ENCODE assay signal across 9 cellular contexts in the genomic region with DNA sequence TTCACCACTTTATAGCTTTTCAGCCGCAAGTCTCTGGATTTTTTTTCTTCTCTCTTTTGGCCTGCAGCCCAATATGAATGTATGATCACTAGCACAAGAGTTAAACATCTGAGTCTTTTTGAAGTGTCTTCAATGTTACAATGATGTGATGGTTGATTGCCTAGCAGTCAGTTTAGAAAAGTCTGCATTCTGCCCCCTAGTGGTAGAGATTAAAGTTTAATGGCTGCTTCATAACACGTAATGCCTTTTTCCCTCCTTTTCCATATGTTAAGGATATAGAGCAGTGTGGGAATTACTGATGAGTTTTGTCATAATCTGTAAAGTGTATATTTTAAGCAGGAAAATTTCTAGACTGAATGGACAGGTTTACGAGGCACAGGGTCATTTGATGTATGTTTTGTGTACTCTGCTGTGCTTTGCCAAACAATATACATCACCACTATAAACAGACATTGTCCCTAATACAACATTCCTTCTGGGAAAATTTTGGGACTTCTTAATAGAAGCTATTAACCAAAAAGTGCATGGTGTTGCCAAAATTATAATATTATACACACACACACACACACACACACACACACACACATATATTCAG.
DNase-seq lines count a peak whose midpoint lies in the region; ATAC-seq and TF ChIP-seq lines count a peak whose summit lies in the region.
"Had no signal": no experiment of that assay in that cellular context is flagged by ENCODE, and none has a peak within 500 bp of the region (broad histone marks: within the 10 kb centered on the region; RNA-seq: fewer than 3 reads in every experiment).

No MANE protein-coding gene starts in this region.

- TF ChIP-seq CTCF in WI38 (IDR thresholded peaks at IDR 0.05; ENCODE audit: low read depth, low read length) = peak; percentile 33; the same call in 1 of the 2 replicates

- no peaks in the 10 kb centered on the region for H3K36me3 ChIP-seq in aorta (ENCODE audit: control insufficient read depth in 1 of 2, insufficient read depth in 2 of 2, low read length in 1 of 2)

- WGBS in aorta, 2 donors = 61 to 63% methylated on average over 3 of the region's 3 CpGs

- H3K4me1 Mint-ChIP-seq in activated naive CD8-positive, alpha-beta T cell treated with anti-CD3 and anti-CD28 coated beads for 36 hours = no peaks in the 10 kb centered on the region
- H3K4me1 Mint-ChIP-seq: activated naive CD4-positive, alpha-beta T cell treated with anti-CD3 and anti-CD28 coated beads, Interleukin-2, amount 50 U/mL, for 24 hours had no signal

- no peaks in the 10 kb centered on the region for H3K36me3 Mint-ChIP-seq in activated naive CD8-positive, alpha-beta T cell treated with anti-CD3 and anti-CD28 coated beads for 36 hours
- H3K36me3 Mint-ChIP-seq: activated naive CD4-positive, alpha-beta T cell treated with anti-CD3 and anti-CD28 coated beads, Interleukin-2, amount 50 U/mL, for 24 hours had no signal

- DNase-seq in SKM-1 treated with dmso at 0.1 percent for 144 hours (lab: John Stamatoyannopoulos, UW; ENCODE audit: unreplicated experiment) (peak; percentile 30), SKM-1 (lab: John Stamatoyannopoulos, UW; ENCODE audit: unreplicated experiment) (no peak), HS-27A (ENCODE audit: low read depth) (peak; percentile 49), inferior parietal cortex (ENCODE audit: extremely low spot score) (peak; percentile 71), aorta (no peak)
- DNase-seq in activated effector memory CD4-positive, alpha-beta T cell treated with Interleukin-2 at 50 U/mL for 16 hours = no peak
- no peak for DNase-seq in activated naive CD8-positive, alpha-beta T cell treated with anti-CD3 and anti-CD28 coated beads for 36 hours

- no peaks in the 10 kb centered on the region for H3K27me3 ChIP-seq in aorta (ENCODE audit: control insufficient read depth in 1 of 2, insufficient read depth in 2 of 2, low read length in 1 of 2)

- no peaks in the 10 kb centered on the region for H3K4me1 ChIP-seq in aorta (ENCODE audit: control insufficient read depth in 1 of 2, insufficient read depth in 2 of 2, low read length in 2 of 2)

- H3K27me3 Mint-ChIP-seq in activated naive CD8-positive, alpha-beta T cell treated with anti-CD3 and anti-CD28 coated beads for 36 hours = peaks cover 76% of the 10 kb centered on the region

- intact Hi-C loops in aorta (cut with DNase I) = no loop called here

- H3K9me3 Mint-ChIP-seq in activated naive CD8-positive, alpha-beta T cell treated with anti-CD3 and anti-CD28 coated beads for 36 hours = no peaks in the 10 kb centered on the region
- H3K9me3 Mint-ChIP-seq: activated naive CD4-positive, alpha-beta T cell treated with anti-CD3 and anti-CD28 coated beads, Interleukin-2, amount 50 U/mL, for 24 hours had no signal

- H3K27ac Mint-ChIP-seq in activated naive CD8-positive, alpha-beta T cell treated with anti-CD3 and anti-CD28 coated beads for 36 hours = no peak overlapping the region
- H3K27ac Mint-ChIP-seq: activated naive CD4-positive, alpha-beta T cell treated with anti-CD3 and anti-CD28 coated beads, Interleukin-2, amount 50 U/mL, for 24 hours had no signal

- no peak overlapping the region for H3K4me3 ChIP-seq in WI38 (ENCODE audit: low read depth, low read length)
- no peak overlapping the region for H3K4me3 ChIP-seq in aorta (ENCODE audit: low read length in 2 of 2)

- no peaks in the 10 kb centered on the region for H3K9me3 ChIP-seq in aorta (ENCODE audit: control insufficient read depth, low read length)

- no peak for ATAC-seq in aorta (ENCODE audit: low FRiP score)

- no peak overlapping the region for H3K4me3 Mint-ChIP-seq in activated naive CD8-positive, alpha-beta T cell treated with anti-CD3 and anti-CD28 coated beads for 36 hours
- H3K4me3 Mint-ChIP-seq: activated naive CD4-positive, alpha-beta T cell treated with anti-CD3 and anti-CD28 coated beads, Interleukin-2, amount 50 U/mL, for 24 hours had no signal

- H3K27ac ChIP-seq in aorta (ENCODE audit: low read depth in 1 of 2, low read length in 2 of 2) = no peak overlapping the region

Comparison
In these comparisons a context has a peak if more than half of its experiments do, and no peak if none do; other contexts are left out.
1. DNase-seq: peak in SKM-1 treated with dmso at 0.1 percent for 144 hours (single experiment), HS-27A (single experiment) and inferior parietal cortex (single experiment); none in SKM-1 (single experiment), activated effector memory CD4-positive, alpha-beta T cell treated with Interleukin-2 at 50 U/mL for 16 hours (single experiment), aorta (0 of 2) and activated naive CD8-positive, alpha-beta T cell treated with anti-CD3 and anti-CD28 coated beads for 36 hours (single experiment).